Comparison of ENCODE assay signal across 8 cellular contexts in genomic region chr11:126354631-126355323, GRCh38. TPM values are rescaled to one million over a fixed set of nuclear protein-coding genes. Genes with fewer than 3 reads are reported as not detected.
DNase-seq lines count a peak whose midpoint lies in the region; ATAC-seq and TF ChIP-seq lines count a peak whose summit lies in the region.

No MANE protein-coding gene starts in this region.

- CTCF ChIA-PET in activated naive CD4-positive, alpha-beta T cell treated with anti-CD3 and anti-CD28 coated beads, Interleukin-2, amount 10 ng/mL, durations not matched to agents 7 days and 5 days (lab: Charles Lee): interaction anchor here (1.9 to 4.3 kb wide), 2 partner anchors 36 to 44 kb away, joined by 9 to 25 read pairs; no protein-coding TSS in a partner anchor
- CTCF ChIA-PET in activated B cell treated with CpG ODN at 0.5 μM for 24 hours (lab: Charles Lee): interaction anchor here (1.4 kb wide), 1 partner anchor 44 kb away, joined by 3 read pairs; no protein-coding TSS in a partner anchor

- H3K27me3 ChIP-seq in spleen (replicated peaks in 1 of 7): no peaks in the 10 kb centered on the region

- no peak for TF ChIP-seq POLR2A in spleen (IDR thresholded peaks at IDR 0.05)

- peak overlapping the region; percentile 55 to 89 (median 72) for H3K4me3 ChIP-seq in spleen

- peaks cover 44% of the 10 kb centered on the region for H3K4me1 Mint-ChIP-seq in activated naive CD4-positive, alpha-beta T cell treated with anti-CD3 and anti-CD28 coated beads, Interleukin-2, amount 10 ng/mL, durations not matched to agents 7 days and 5 days
- peaks cover 15% of the 10 kb centered on the region for H3K4me1 Mint-ChIP-seq in activated B cell treated with CpG ODN at 0.5 μM for 24 hours

- POLR2A ChIA-PET in activated B cell treated with CpG ODN at 0.5 μM for 24 hours (lab: Charles Lee): interaction anchor here (0.9 kb wide), 1 partner anchor 63 kb away, joined by 3 read pairs; no protein-coding TSS in a partner anchor

- peak; percentile 33 for ATAC-seq in HG03103 (IDR thresholded peaks at IDR 0.05; ENCODE audit: low read depth, unreplicated experiment)
- peak; percentile 18 for ATAC-seq in activated B cell treated with CpG ODN at 0.5 μM for 24 hours (ENCODE audit: low read depth)
- ATAC-seq in left ventricle myocardium superior: no peak

- peaks cover 13 to 95% (median 70%) of the 10 kb centered on the region in 6 donors for H3K4me1 ChIP-seq in spleen

- H3K9me3 ChIP-seq in spleen: no peaks in the 10 kb centered on the region

- no peaks in the 10 kb centered on the region for H3K9me3 Mint-ChIP-seq in activated naive CD4-positive, alpha-beta T cell treated with anti-CD3 and anti-CD28 coated beads, Interleukin-2, amount 10 ng/mL, durations not matched to agents 7 days and 5 days
- H3K9me3 Mint-ChIP-seq in activated B cell treated with CpG ODN at 0.5 μM for 24 hours: no peaks in the 10 kb centered on the region

- 12 to 20% (median 17%) methylated on average over 14 to 15 of the region's 15 CpGs for WGBS in spleen, 5 donors

- H3K27ac Mint-ChIP-seq in activated naive CD4-positive, alpha-beta T cell treated with anti-CD3 and anti-CD28 coated beads, Interleukin-2, amount 10 ng/mL, durations not matched to agents 7 days and 5 days: peak overlapping the region; percentile 79
- H3K27ac Mint-ChIP-seq in activated B cell treated with CpG ODN at 0.5 μM for 24 hours: no peak overlapping the region

- peaks cover 0 to 5% (median 0%) of the 10 kb centered on the region in 6 donors for H3K36me3 ChIP-seq in spleen

- no peak for TF ChIP-seq CTCF in activated B cell treated with CpG ODN at 0.5 μM for 24 hours (IDR thresholded peaks at IDR 0.05)
- no peak for TF ChIP-seq CTCF in spleen (IDR thresholded peaks at IDR 0.05 in 8 of 11, conservative IDR thresholded peaks at IDR 0.05 in 3 of 11)

- H3K36me3 Mint-ChIP-seq in activated naive CD4-positive, alpha-beta T cell treated with anti-CD3 and anti-CD28 coated beads, Interleukin-2, amount 10 ng/mL, durations not matched to agents 7 days and 5 days: peaks cover 13% of the 10 kb centered on the region
- peaks cover 4% of the 10 kb centered on the region for H3K36me3 Mint-ChIP-seq in activated B cell treated with CpG ODN at 0.5 μM for 24 hours (ENCODE audit: low read depth)

- no peak for DNase-seq in activated naive CD4-positive, alpha-beta T cell treated with anti-CD3 and anti-CD28 coated beads, Interleukin-2, amount 10 ng/mL, durations not matched to agents 7 days and 5 days
- DNase-seq in activated naive CD4-positive, alpha-beta T cell treated with Interleukin-2 at 50 U/mL for 16 hours: no peak
- DNase-seq in activated B cell treated with CpG ODN at 0.5 μM for 24 hours (no peak), left ventricle myocardium superior (peak; percentile 17), spleen (peak; percentile 70), NCI-H2029 treated with DMSO at 0.1 percent for 48 hours (lab: John Stamatoyannopoulos, UW) (no peak)
- DNase-seq in activated CD4-positive, CD25-positive, alpha-beta regulatory T cell treated with anti-CD3 and anti-CD28 coated beads, Interleukin-2, amount 50 U/mL, for 72 hours: no peak

- intact Hi-C loops in activated B cell treated with CpG ODN at 0.5 μM for 24 hours (cut with micrococcal nuclease): loop anchor here (5.0 kb wide), 1 partner anchor 47 kb away; no protein-coding TSS in a partner anchor
- intact Hi-C loops in left ventricle myocardium superior (cut with micrococcal nuclease): no loop called here
- intact Hi-C loops in spleen (cut with DNase I; ENCODE audit: low total_unique reads): no loop called here

- peak overlapping the region; percentile 66 to 92 (median 85) for H3K27ac ChIP-seq in spleen

- no peaks in the 10 kb centered on the region for H3K27me3 Mint-ChIP-seq in activated naive CD4-positive, alpha-beta T cell treated with anti-CD3 and anti-CD28 coated beads, Interleukin-2, amount 10 ng/mL, durations not matched to agents 7 days and 5 days
- H3K27me3 Mint-ChIP-seq in activated B cell treated with CpG ODN at 0.5 μM for 24 hours: no peaks in the 10 kb centered on the region

- peak overlapping the region; percentile 89 for H3K4me3 Mint-ChIP-seq in activated naive CD4-positive, alpha-beta T cell treated with anti-CD3 and anti-CD28 coated beads, Interleukin-2, amount 10 ng/mL, durations not matched to agents 7 days and 5 days
- peak overlapping the region; percentile 85 for H3K4me3 Mint-ChIP-seq in activated B cell treated with CpG ODN at 0.5 μM for 24 hours

RNA-seq across cellular contexts. Expression of gene ST3GAL4, which starts 0.7 kb away (rescaled TPM):
- 0.71 and 1.0 TPM in 2 replicates for total RNA-seq in activated B cell treated with CpG ODN at 0.5 μM for 24 hours
- 45.4 TPM for total RNA-seq in left ventricle myocardium superior
- 100 to 1,000 TPM in 1 of 7 donors, 10 to 100 TPM in 6; 41.2 to 102 (median 53.0) TPM for total RNA-seq in spleen
- 10 to 100 TPM; 12.8 to 25.0 (median 22.4) TPM for polyA plus RNA-seq in spleen

RNA-seq across cellular contexts. Expression of gene DCPS, which starts 50.9 kb away (rescaled TPM):
- 37.6 and 39.6 TPM in 2 replicates for total RNA-seq in activated B cell treated with CpG ODN at 0.5 μM for 24 hours
- total RNA-seq in left ventricle myocardium superior: 11.1 TPM
- 10 to 100 TPM; 17.4 to 30.8 (median 21.1) TPM for total RNA-seq in spleen
- polyA plus RNA-seq in spleen: 10 to 100 TPM; 23.9 to 35.2 (median 30.4) TPM

Comparison
In these comparisons a context has a peak if more than half of its experiments do, and no peak if none do; other contexts are left out.
1. DNase-seq: peak in left ventricle myocardium superior (single experiment) and spleen (single experiment); none in activated naive CD4-positive, alpha-beta T cell treated with anti-CD3 and anti-CD28 coated beads, Interleukin-2, amount 10 ng/mL, durations not matched to agents 7 days and 5 days (single experiment), activated naive CD4-positive, alpha-beta T cell treated with Interleukin-2 at 50 U/mL for 16 hours (single experiment), activated B cell treated with CpG ODN at 0.5 μM for 24 hours (single experiment), NCI-H2029 treated with DMSO at 0.1 percent for 48 hours (single experiment) and activated CD4-positive, CD25-positive, alpha-beta regulatory T cell treated with anti-CD3 and anti-CD28 coated beads, Interleukin-2, amount 50 U/mL, for 72 hours (single experiment).
2. RNA of gene ST3GAL4, which starts 0.7 kb away (total RNA-seq): 41.2 to 102 TPM in spleen and 45.4 TPM in left ventricle myocardium superior (single experiment); 0.71 to 1.0 TPM in activated B cell treated with CpG ODN at 0.5 μM for 24 hours; every median in the first group is over 10 times any median in the second.